1 cellular context compared by ENCODE assay signal in genomic region chr10:97784200-97784811, GRCh38.
TF ChIP-seq lines count a peak whose summit lies in the region.

No MANE protein-coding gene starts in this region.

TF ChIP-seq in HepG2, 621 proteins besides CTCF, POLR2A, EP300 and RAD21:
- no peak for TF ChIP-seq RBM22 (optimal IDR thresholded peaks at IDR 0.05; ENCODE audit: low read length)
- TF ChIP-seq RARA (CRISPR knock-in tag; IDR thresholded peaks at IDR 0.05), result peak; percentile 51; the same call in 1 of the 2 replicates
- no peak for TF ChIP-seq TBX3 (IDR thresholded peaks at IDR 0.05; ENCODE audit: borderline replicate concordance)
